15 cellular contexts compared by ENCODE assay signal in the genomic region with DNA sequence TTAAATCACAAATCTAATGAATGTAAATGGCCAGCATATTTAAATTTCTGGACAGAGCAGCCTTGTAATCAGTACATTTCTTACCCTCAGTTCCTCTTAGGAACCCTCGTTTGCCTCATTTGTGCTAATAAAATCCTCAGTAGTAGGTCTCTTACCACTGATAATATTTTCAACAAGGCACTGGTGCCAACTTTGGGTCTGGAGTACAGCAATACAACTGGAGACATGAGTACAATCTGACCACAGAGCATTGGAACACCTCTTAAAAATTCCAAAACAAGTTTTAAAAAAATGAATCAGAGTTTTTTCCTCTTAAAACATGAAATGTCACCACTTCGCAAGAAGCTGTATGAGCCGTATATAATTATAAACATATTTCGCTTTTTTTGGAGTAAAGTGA.
DNase-seq lines count a peak whose midpoint lies in the region; ATAC-seq and TF ChIP-seq lines count a peak whose summit lies in the region.
"Had no signal": no experiment of that assay in that cellular context is flagged by ENCODE, and none has a peak within 500 bp of the region (broad histone marks: within the 10 kb centered on the region; RNA-seq: fewer than 3 reads in every experiment).

No MANE protein-coding gene starts in this region.

- no peaks in the 10 kb centered on the region for H3K79me2 ChIP-seq in osteoblast (ENCODE audit: insufficient read depth, low read length)

- H3K4me2 ChIP-seq in osteoblast (ENCODE audit: insufficient read depth, low read length): no peak overlapping the region
- H3K4me2 ChIP-seq: A549 had no signal

- H3K4me3 ChIP-seq in adipocyte (ENCODE audit: low read length) (peak overlapping the region; percentile 0), left lung (no peak overlapping the region), osteoblast (ENCODE audit: insufficient read depth, low read length) (no peak overlapping the region), esophagus muscularis mucosa (no peak overlapping the region)
- H3K4me3 ChIP-seq: A549 had no signal

- TF ChIP-seq CTCF in left lung (IDR thresholded peaks at IDR 0.05): no peak
- no peak for TF ChIP-seq CTCF in osteoblast (IDR thresholded peaks at IDR 0.05; ENCODE audit: extremely low read depth, low read depth, low read length)
- TF ChIP-seq CTCF in esophagus muscularis mucosa (IDR thresholded peaks at IDR 0.05): no peak

- TF ChIP-seq EP300 in esophagus muscularis mucosa (IDR thresholded peaks at IDR 0.05): no peak

- peaks cover 7% of the 10 kb centered on the region for H3K4me1 ChIP-seq in adipocyte (ENCODE audit: control insufficient read depth, insufficient read depth, low read length)
- H3K4me1 ChIP-seq in left lung: no peaks in the 10 kb centered on the region
- H3K4me1 ChIP-seq in osteoblast (ENCODE audit: insufficient read depth, low read length): no peaks in the 10 kb centered on the region
- no peaks in the 10 kb centered on the region for H3K4me1 ChIP-seq in esophagus muscularis mucosa
- H3K4me1 ChIP-seq: A549 had no signal

- H4K20me1 ChIP-seq in osteoblast (ENCODE audit: insufficient read depth, low read length): no peaks in the 10 kb centered on the region

- H3K27ac ChIP-seq in left lung (no peak overlapping the region), osteoblast (ENCODE audit: low read depth, low read length) (no peak overlapping the region), esophagus muscularis mucosa (replicated peaks in 1 of 4) (no peak overlapping the region)
- H3K27ac ChIP-seq: A549, HL-60 had no signal

- H3K9me3 ChIP-seq in adipocyte (ENCODE audit: control insufficient read depth, low read length): peaks cover 9% of the 10 kb centered on the region
- H3K9me3 ChIP-seq in left lung: no peaks in the 10 kb centered on the region
- no peaks in the 10 kb centered on the region for H3K9me3 ChIP-seq in osteoblast (ENCODE audit: low read depth, low read length)
- H3K9me3 ChIP-seq in esophagus muscularis mucosa: no peaks in the 10 kb centered on the region
- H3K9me3 ChIP-seq: A549 had no signal

- TF ChIP-seq POLR2A in esophagus muscularis mucosa (IDR thresholded peaks at IDR 0.05; ENCODE audit: low read depth): no peak

- H3K36me3 ChIP-seq in adipocyte (ENCODE audit: control insufficient read depth, insufficient read depth, low read length, severe bottlenecking): no peaks in the 10 kb centered on the region
- no peaks in the 10 kb centered on the region for H3K36me3 ChIP-seq in left lung
- no peaks in the 10 kb centered on the region for H3K36me3 ChIP-seq in osteoblast (ENCODE audit: insufficient read depth, low read length)
- no peaks in the 10 kb centered on the region for H3K36me3 ChIP-seq in esophagus muscularis mucosa

- H3K9ac ChIP-seq in adipocyte (ENCODE audit: low read length): no peak overlapping the region

- WGBS in esophagus muscularis mucosa: 86% methylated on average over 4 of the region's 4 CpGs

- peak; percentile 11 for DNase-seq in EH (ENCODE audit: low read depth)
- DNase-seq in adipocyte (ENCODE audit: low read depth): no peak
- no peak for DNase-seq in left lung
- no peak for DNase-seq in amygdala (lab: John Stamatoyannopoulos, UW)
- DNase-seq in osteoblast (ENCODE audit: insufficient read length, low spot score, missing footprints): no peak
- no peak for DNase-seq in esophagus muscularis mucosa (ENCODE audit: extremely low spot score)
- DNase-seq: C1 segment of cervical spinal cord; Calu3; CD4-positive, alpha-beta T cell; DMS 273 treated with DMSO at 0.1 percent for 48 hours; HCEC 1CT; HFFc6 had no signal

- H3K27me3 ChIP-seq in adipocyte (replicated peaks; ENCODE audit: control insufficient read depth, insufficient read depth, low read length) (no peaks in the 10 kb centered on the region), left lung (no peaks in the 10 kb centered on the region), osteoblast (ENCODE audit: insufficient read depth, low read length) (peaks cover 28% of the 10 kb centered on the region), esophagus muscularis mucosa (no peaks in the 10 kb centered on the region)

- intact Hi-C loops in left lung (cut with DNase I): no loop called here
- intact Hi-C loops in esophagus muscularis mucosa (cut with DNase I): no loop called here

- no peak overlapping the region for H2AFZ ChIP-seq in osteoblast (ENCODE audit: low read length)

- peak; percentile 16 for ATAC-seq in left lung
- ATAC-seq in GM21515 (IDR thresholded peaks at IDR 0.05; ENCODE audit: unreplicated experiment): no peak
- ATAC-seq: A549 had no signal
